In the genomic region with DNA sequence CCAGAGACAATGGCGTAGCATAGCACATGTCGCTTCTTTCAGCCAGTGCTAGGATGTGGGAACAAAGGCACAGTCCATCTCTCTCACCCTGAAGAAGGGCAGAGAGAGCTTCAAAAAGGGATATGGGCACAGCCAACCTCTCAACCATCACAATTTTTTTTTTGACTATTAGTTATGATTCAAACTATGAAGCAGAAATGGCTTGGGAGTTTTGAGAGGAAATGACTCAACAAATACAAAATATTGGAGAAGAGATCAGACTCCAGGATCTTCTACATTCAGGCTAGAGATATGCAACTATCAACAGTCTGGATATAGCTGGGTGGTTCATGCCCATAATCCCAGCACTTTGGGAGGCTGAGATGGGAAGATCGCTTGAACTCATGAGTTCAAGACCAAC, we compare ENCODE assay signal across 21 cellular contexts.
DNase-seq lines count a peak whose midpoint lies in the region; FAIRE-seq and TF ChIP-seq lines count a peak whose summit lies in the region.
"Had no signal": no experiment of that assay in that cellular context is flagged by ENCODE, and none has a peak within 500 bp of the region (broad histone marks: within the 10 kb centered on the region; RNA-seq: fewer than 3 reads in every experiment).

No MANE protein-coding gene starts in this region.

- H2AFZ ChIP-seq in mammary epithelial cell (ENCODE audit: low read depth, low read length) (no peak overlapping the region), astrocyte (ENCODE audit: low read depth, low read length) (no peak overlapping the region), MM.1S (ENCODE audit: low read length) (no peak overlapping the region)

- H3K9ac ChIP-seq in mammary epithelial cell (ENCODE audit: insufficient read depth, low read length) (no peak overlapping the region), astrocyte (ENCODE audit: low read length) (peak overlapping the region; percentile 10), MM.1S (ENCODE audit: low read length) (no peak overlapping the region)

- H3K27me3 ChIP-seq in mammary epithelial cell (ENCODE audit: insufficient read depth, low read length) (no peaks in the 10 kb centered on the region), astrocyte (ENCODE audit: insufficient read depth, low read length) (no peaks in the 10 kb centered on the region), MM.1S (replicated peaks; ENCODE audit: insufficient read depth, low read length) (no peaks in the 10 kb centered on the region)

- dilution Hi-C loops in mammary epithelial cell (cut with HindIII; ENCODE audit: low sequenced_read_pairs): loop anchor here (5.0 kb wide), 2 partner anchors 44 to 66 kb away; no protein-coding TSS in a partner anchor

- H3F3A ChIP-seq in MM.1S (ENCODE audit: insufficient read depth, low read length): no peaks in the 10 kb centered on the region

- H3K9me3 Mint-ChIP-seq in MCF 10A (ENCODE audit: unreplicated experiment): peaks cover 7% of the 10 kb centered on the region
- H3K9me3 Mint-ChIP-seq in astrocyte (ENCODE audit: unreplicated experiment): peaks cover 4% of the 10 kb centered on the region
- peaks cover 4% of the 10 kb centered on the region for H3K9me3 Mint-ChIP-seq in type B pancreatic cell

- H3K4me3 Mint-ChIP-seq in MCF 10A (ENCODE audit: unreplicated experiment): no peak overlapping the region
- no peak overlapping the region for H3K4me3 Mint-ChIP-seq in astrocyte (ENCODE audit: unreplicated experiment)
- no peak overlapping the region for H3K4me3 Mint-ChIP-seq in type B pancreatic cell
- H3K4me3 Mint-ChIP-seq: activated naive CD4-positive, alpha-beta T cell treated with anti-CD3 and anti-CD28 coated beads, Interleukin-2, amount 50 U/mL, for 24 hours; mesothelial cell of epicardium; T-cell had no signal

- intact Hi-C loops in mammary epithelial cell (cut with micrococcal nuclease) (no loop called here), MCF 10A (cut with micrococcal nuclease) (no loop called here)

- no peaks in the 10 kb centered on the region for H4K20me1 ChIP-seq in mammary epithelial cell (ENCODE audit: insufficient read depth, low read length)
- H4K20me1 ChIP-seq in astrocyte (ENCODE audit: insufficient read depth, low read length): no peaks in the 10 kb centered on the region
- no peaks in the 10 kb centered on the region for H4K20me1 ChIP-seq in MM.1S (ENCODE audit: insufficient read depth, low read length)

- H3K27ac ChIP-seq in mammary epithelial cell (ENCODE audit: insufficient read depth, low read depth, low read length) (no peak overlapping the region), astrocyte (ENCODE audit: low read depth, low read length) (peak overlapping the region; percentile 99), MM.1S (ENCODE audit: low read length) (no peak overlapping the region)
- H3K27ac ChIP-seq: prostate gland had no signal

- CTCF ChIA-PET in mammary epithelial cell (lab: Charles Lee; ENCODE audit: low non-redundant PET) (no interaction called here), MCF 10A (lab: Yijun Ruan, JAX) (interaction anchor here (0.7 to 1.4 kb wide), 5 partner anchors 56 to 1747 kb away, joined by 3 read pairs; no protein-coding TSS in a partner anchor)

- H3K9me3 ChIP-seq in mammary epithelial cell (replicated peaks; ENCODE audit: insufficient read depth, low read length) (no peaks in the 10 kb centered on the region), astrocyte (ENCODE audit: insufficient read depth, low read depth, low read length) (no peaks in the 10 kb centered on the region), MM.1S (replicated peaks; ENCODE audit: insufficient read depth, low read length) (no peaks in the 10 kb centered on the region)
- H3K9me3 ChIP-seq: prostate gland had no signal

- H3K36me3 ChIP-seq in mammary epithelial cell (ENCODE audit: insufficient read depth, low read length) (no peaks in the 10 kb centered on the region), astrocyte (ENCODE audit: insufficient read depth, low read length) (no peaks in the 10 kb centered on the region), MM.1S (replicated peaks; ENCODE audit: insufficient read depth, low read length) (no peaks in the 10 kb centered on the region)
- H3K36me3 ChIP-seq: prostate gland had no signal

- H3K4me1 Mint-ChIP-seq in MCF 10A (ENCODE audit: insufficient read depth, unreplicated experiment) (peaks cover 26% of the 10 kb centered on the region), astrocyte (ENCODE audit: low read depth, unreplicated experiment) (peaks cover 11% of the 10 kb centered on the region), type B pancreatic cell (ENCODE audit: unreplicated experiment) (no peaks in the 10 kb centered on the region)
- H3K4me1 Mint-ChIP-seq: activated naive CD4-positive, alpha-beta T cell treated with anti-CD3 and anti-CD28 coated beads, Interleukin-2, amount 50 U/mL, for 24 hours; T-cell had no signal

- DNase-seq in mammary epithelial cell (peak; percentile 71), MCF 10A (ENCODE audit: unreplicated experiment) (no peak), astrocyte (ENCODE audit: low read depth) (peak; percentile 60), foreskin fibroblast (peak; percentile 59 to 71), type B pancreatic cell (ENCODE audit: extremely low spot score, unreplicated experiment) (peak; percentile 27), MM.1S (no peak), NCI-H774 (lab: John Stamatoyannopoulos, UW) (no peak)
- no peak for DNase-seq in activated T-cell treated with anti-CD3 and anti-CD28 coated beads, Interleukin-2, amount 50 U/mL, for 48 hours
- DNase-seq: 8988T; activated CD4-positive, alpha-beta T cell treated with anti-CD3 and anti-CD28 coated beads, Interleukin-2, amount 50 U/mL, for 1 hour; C1 segment of cervical spinal cord; kidney glomerular epithelial cell; NCI-H1694 treated with DMSO at 0.1 percent for 48 hours; NCI-H446; NK-92 treated with Interleukin-12 subunit alpha and Interleukin-12 subunit beta, amount 100 ng/mL, for 24 hours; stimulated activated CD4-positive, alpha-beta T cell treated with anti-CD3 and anti-CD28 coated beads, Interleukin-4, amount 100 ng/mL, for 4 hours; T-cell had no signal

- no peak overlapping the region for H3K27ac Mint-ChIP-seq in MCF 10A (ENCODE audit: low read depth, unreplicated experiment)
- H3K27ac Mint-ChIP-seq in astrocyte (ENCODE audit: unreplicated experiment): no peak overlapping the region
- H3K27ac Mint-ChIP-seq in type B pancreatic cell: no peak overlapping the region
- H3K27ac Mint-ChIP-seq: activated naive CD4-positive, alpha-beta T cell treated with anti-CD3 and anti-CD28 coated beads, Interleukin-2, amount 50 U/mL, for 24 hours; mesothelial cell of epicardium; T-cell had no signal

- TF ChIP-seq CTCF in mammary epithelial cell (conservative IDR thresholded peaks at IDR 0.05 in 1 of 2, IDR thresholded peaks at IDR 0.05 in 1 of 2; ENCODE audit: extremely low read depth in 1 of 2, insufficient read depth in 1 of 2, low read depth in 1 of 2, low read length in 2 of 2) (no peak), MCF 10A (IDR thresholded peaks at IDR 0.05; ENCODE audit: unreplicated experiment) (no peak), astrocyte (IDR thresholded peaks at IDR 0.05; ENCODE audit: insufficient read depth, low read depth, low read length) (no peak), foreskin fibroblast (IDR thresholded peaks at IDR 0.05; ENCODE audit: low read depth, low read length) (no peak), type B pancreatic cell (conservative IDR thresholded peaks at IDR 0.05) (no peak), MM.1S (IDR thresholded peaks at IDR 0.05; ENCODE audit: low read length) (no peak)

- FAIRE-seq in astrocyte (lab: Jason Lieb, UNC): peak; percentile 83

- no peaks in the 10 kb centered on the region for H3K9me2 ChIP-seq in MM.1S (replicated peaks; ENCODE audit: insufficient read depth, low read length)

- in situ Hi-C loops in mammary epithelial cell (cut with MboI; ENCODE audit: low sequenced_read_pairs in 2 of 2): no loop called here

- H3K27me3 Mint-ChIP-seq in MCF 10A (ENCODE audit: insufficient read depth, unreplicated experiment): peaks cover 4% of the 10 kb centered on the region
- peaks cover 13% of the 10 kb centered on the region for H3K27me3 Mint-ChIP-seq in astrocyte (ENCODE audit: low read depth, unreplicated experiment)
- peaks cover 3% of the 10 kb centered on the region for H3K27me3 Mint-ChIP-seq in type B pancreatic cell

- H3K4me3 ChIP-seq in mammary epithelial cell (replicated peaks in 1 of 3; ENCODE audit: insufficient read depth in 1 of 3, low read depth in 2 of 3, low read length in 3 of 3) (no peak overlapping the region), astrocyte (ENCODE audit: insufficient read depth, low read depth, low read length) (no peak overlapping the region), foreskin fibroblast (ENCODE audit: low read depth in 1 of 2, low read length in 2 of 2) (no peak overlapping the region), MM.1S (ENCODE audit: low read length) (no peak overlapping the region)
- H3K4me3 ChIP-seq: prostate gland, smooth muscle cell had no signal

- H3K36me3 Mint-ChIP-seq in MCF 10A (ENCODE audit: insufficient read depth, unreplicated experiment): peaks cover 5% of the 10 kb centered on the region
- peaks cover 1% of the 10 kb centered on the region for H3K36me3 Mint-ChIP-seq in astrocyte (ENCODE audit: low read depth, unreplicated experiment)
- no peaks in the 10 kb centered on the region for H3K36me3 Mint-ChIP-seq in type B pancreatic cell
- H3K36me3 Mint-ChIP-seq: T-cell had no signal

- H3K79me2 ChIP-seq in mammary epithelial cell (ENCODE audit: insufficient read depth, low read length) (no peaks in the 10 kb centered on the region), astrocyte (ENCODE audit: insufficient read depth, low read length) (no peaks in the 10 kb centered on the region), MM.1S (ENCODE audit: low read length) (no peaks in the 10 kb centered on the region)

- BruUV-seq in mammary epithelial cell (replicated peaks; lab: Mats Ljungman, UMichigan): no TSS peak
- BruUV-seq in MCF 10A (replicated peaks; lab: Mats Ljungman, UMichigan): no TSS peak

- WGBS in mammary epithelial cell (ENCODE audit: low coverage, missing lambda C conversion rate): 96% methylated on average over 3 of the region's 3 CpGs

- H3K4me1 ChIP-seq in mammary epithelial cell (ENCODE audit: insufficient read depth, low read length): peaks cover 45% of the 10 kb centered on the region
- peaks cover 40% of the 10 kb centered on the region for H3K4me1 ChIP-seq in astrocyte (ENCODE audit: insufficient read depth, low read length)
- H3K4me1 ChIP-seq in MM.1S (ENCODE audit: low read length): no peaks in the 10 kb centered on the region
- H3K4me1 ChIP-seq: prostate gland had no signal

- POLR2A ChIA-PET in MCF 10A (lab: Yijun Ruan, JAX): no interaction called here

- no peak overlapping the region for H3K4me2 ChIP-seq in mammary epithelial cell (ENCODE audit: insufficient read depth, low read depth, low read length)
- H3K4me2 ChIP-seq in astrocyte (ENCODE audit: low read length): peak overlapping the region; percentile 17
- H3K4me2 ChIP-seq in MM.1S (ENCODE audit: low read depth, low read length): no peak overlapping the region
- H3K4me2 ChIP-seq: smooth muscle cell had no signal

Comparison
In these comparisons a context has a peak if more than half of its experiments do, and no peak if none do; other contexts are left out.
1. DNase-seq: peak in mammary epithelial cell (single experiment), astrocyte (single experiment), foreskin fibroblast (2 of 2) and type B pancreatic cell (single experiment); none in MCF 10A (single experiment), MM.1S (single experiment), activated T-cell treated with anti-CD3 and anti-CD28 coated beads, Interleukin-2, amount 50 U/mL, for 48 hours (0 of 2) and NCI-H774 (single experiment).